ENCODE assay signal across 17 cellular contexts in genomic region chr2:2850891-2851290, GRCh38.
"Had no signal": no experiment of that assay in that cellular context is flagged by ENCODE, and none has a peak within 500 bp of the region (broad histone marks: within the 10 kb centered on the region; RNA-seq: fewer than 3 reads in every experiment).

No MANE protein-coding gene starts in this region.

- H3K4me1 ChIP-seq: right lobe of liver had no signal

- H3K36me3 ChIP-seq: ovary, right lobe of liver, thoracic aorta, upper lobe of left lung had no signal

- DNase-seq: activated CD4-positive, alpha-beta T cell treated with anti-CD3 and anti-CD28 coated beads, Interleukin-2, amount 50 U/mL, for 4 hours; activated gamma-delta T cell treated with Interleukin-2 at 50 U/mL for 16 hours; cerebellar nuclear complex; effector CD8-positive, alpha-beta T cell; mesenchymal stem cell; mucosa of descending colon; naive B cell; ovary; right lobe of liver; small intestine; stimulated activated CD4-positive, alpha-beta T cell treated with anti-CD3 and anti-CD28 coated beads, Interleukin-4, amount 100 ng/mL, for 24 hours had no signal

- ATAC-seq: mucosa of descending colon; right lobe of liver; stimulated activated effector memory CD8-positive, alpha-beta T cell treated with anti-CD3 and anti-CD28 coated beads, Interleukin-12 subunit alpha, Interleukin-12 subunit beta, amount 100 ng/mL, for 72 hours had no signal

- H3K4me3 Mint-ChIP-seq: activated naive CD8-positive, alpha-beta T cell; activated T-helper 1 cell treated with anti-CD3 and anti-CD28 coated beads, Interleukin-12 subunit alpha, Interleukin-12 subunit beta, Interleukin-2, Interleukin-4 antibody, amounts not matched to agents 30 ng/mL and 10 ng/mL and 1 ng/mL, durations not matched to agents 14 hours and 24 hours and 36 hours; dendritic cell treated with granulocyte-macrophage colony-stimulating factor and Interleukin-4, amounts not matched to agents 40 ng/mL and 50 ng/mL, for 4 days; naive B cell; stimulated activated effector memory CD8-positive, alpha-beta T cell treated with anti-CD3 and anti-CD28 coated beads, Interleukin-12 subunit alpha, Interleukin-12 subunit beta, amount 100 ng/mL, for 72 hours had no signal

- H3K27ac Mint-ChIP-seq: activated naive CD8-positive, alpha-beta T cell; activated T-helper 1 cell treated with anti-CD3 and anti-CD28 coated beads, Interleukin-12 subunit alpha, Interleukin-12 subunit beta, Interleukin-2, Interleukin-4 antibody, amounts not matched to agents 30 ng/mL and 10 ng/mL and 1 ng/mL, durations not matched to agents 14 hours and 24 hours and 36 hours; dendritic cell treated with granulocyte-macrophage colony-stimulating factor and Interleukin-4, amounts not matched to agents 40 ng/mL and 50 ng/mL, for 4 days; naive B cell; stimulated activated effector memory CD8-positive, alpha-beta T cell treated with anti-CD3 and anti-CD28 coated beads, Interleukin-12 subunit alpha, Interleukin-12 subunit beta, amount 100 ng/mL, for 72 hours had no signal

- H3K4me1 Mint-ChIP-seq: naive B cell; stimulated activated effector memory CD8-positive, alpha-beta T cell treated with anti-CD3 and anti-CD28 coated beads, Interleukin-12 subunit alpha, Interleukin-12 subunit beta, amount 100 ng/mL, for 72 hours had no signal

- H3K27ac ChIP-seq: ovary, right lobe of liver, thoracic aorta, upper lobe of left lung had no signal

- H3K27me3 Mint-ChIP-seq: dendritic cell treated with granulocyte-macrophage colony-stimulating factor and Interleukin-4, amounts not matched to agents 40 ng/mL and 50 ng/mL, for 4 days had no signal

- H3K9me3 Mint-ChIP-seq: activated T-helper 1 cell treated with anti-CD3 and anti-CD28 coated beads, Interleukin-12 subunit alpha, Interleukin-12 subunit beta, Interleukin-2, Interleukin-4 antibody, amounts not matched to agents 30 ng/mL and 10 ng/mL and 1 ng/mL, durations not matched to agents 14 hours and 24 hours and 36 hours; dendritic cell treated with granulocyte-macrophage colony-stimulating factor and Interleukin-4, amounts not matched to agents 40 ng/mL and 50 ng/mL, for 4 days; naive B cell; stimulated activated effector memory CD8-positive, alpha-beta T cell treated with anti-CD3 and anti-CD28 coated beads, Interleukin-12 subunit alpha, Interleukin-12 subunit beta, amount 100 ng/mL, for 72 hours had no signal

- H3K36me3 Mint-ChIP-seq: activated naive CD8-positive, alpha-beta T cell; naive B cell; stimulated activated effector memory CD8-positive, alpha-beta T cell treated with anti-CD3 and anti-CD28 coated beads, Interleukin-12 subunit alpha, Interleukin-12 subunit beta, amount 100 ng/mL, for 72 hours had no signal

- H3K9me3 ChIP-seq: mucosa of descending colon, ovary, right lobe of liver, thoracic aorta, upper lobe of left lung had no signal

- H3K27me3 ChIP-seq: ovary, right lobe of liver, upper lobe of left lung had no signal

- H3K4me3 ChIP-seq: mucosa of descending colon, ovary, right lobe of liver, thoracic aorta, upper lobe of left lung had no signal
